Comparison of ENCODE assay signal across 12 cellular contexts in genomic region chr3:71441217-71441924, GRCh38.
DNase-seq lines count a peak whose midpoint lies in the region; ATAC-seq, FAIRE-seq and TF ChIP-seq lines count a peak whose summit lies in the region.
"Had no signal": no experiment of that assay in that cellular context is flagged by ENCODE, and none has a peak within 500 bp of the region (broad histone marks: within the 10 kb centered on the region; RNA-seq: fewer than 3 reads in every experiment).

No MANE protein-coding gene starts in this region.

- TF ChIP-seq POLR2A in Peyer's patch (IDR thresholded peaks at IDR 0.05) (no peak), sigmoid colon (IDR thresholded peaks at IDR 0.05) (no peak)

- H3K4me1 ChIP-seq in Peyer's patch = peaks cover 0 to 39% (median 23%) of the 10 kb centered on the region in 4 donors
- H3K4me1 ChIP-seq in sigmoid colon = peaks cover 0 to 44% (median 37%) of the 10 kb centered on the region in 4 donors

- peaks cover 39% of the 10 kb centered on the region for H3K36me3 Mint-ChIP-seq in T-helper 2 cell treated with Interferon-gamma antibody and Interleukin-4, amounts not matched to agents 5 μg/mL and 100 μg/mL, for 36 hours (ENCODE audit: low read depth)
- peaks cover 20% of the 10 kb centered on the region for H3K36me3 Mint-ChIP-seq in effector memory CD8-positive, alpha-beta T cell (ENCODE audit: insufficient read depth)

- WGBS in sigmoid colon, 2 donors = 77 to 90% methylated on average over 9 of the region's 9 CpGs

- peaks cover 76% of the 10 kb centered on the region for H3K4me1 Mint-ChIP-seq in T-helper 2 cell treated with Interferon-gamma antibody and Interleukin-4, amounts not matched to agents 5 μg/mL and 100 μg/mL, for 36 hours (ENCODE audit: low read depth)
- peaks cover 82 to 86% of the 10 kb centered on the region in 2 donors for H3K4me1 Mint-ChIP-seq in effector memory CD8-positive, alpha-beta T cell (ENCODE audit: low read depth in 2 of 2)

- H3K4me3 Mint-ChIP-seq in T-helper 2 cell treated with Interferon-gamma antibody and Interleukin-4, amounts not matched to agents 5 μg/mL and 100 μg/mL, for 36 hours = peak overlapping the region; percentile 4
- H3K4me3 Mint-ChIP-seq in effector memory CD8-positive, alpha-beta T cell = peak overlapping the region; percentile 40 to 75
- H3K4me3 Mint-ChIP-seq: endodermal cell had no signal

- no peak for FAIRE-seq in GM19239 (lab: Jason Lieb, UNC)
- FAIRE-seq: A204.1 had no signal

- TF ChIP-seq EP300 in sigmoid colon (IDR thresholded peaks at IDR 0.05) = no peak

- no peak for DNase-seq in T-helper 2 cell treated with Interferon-gamma antibody and Interleukin-4, amounts not matched to agents 5 μg/mL and 100 μg/mL, for 36 hours (ENCODE audit: low spot score)
- DNase-seq in T-helper 2 cell = no peak
- no peak for DNase-seq in Peyer's patch
- DNase-seq in effector memory CD8-positive, alpha-beta T cell = no peak
- peak; percentile 75 for DNase-seq in sigmoid colon
- DNase-seq in GM19239 (ENCODE audit: insufficient read length, low spot score) = no peak
- DNase-seq: endodermal cell, NCI-H2107, OCI-M1 had no signal

- H3K27me3 ChIP-seq in Peyer's patch (no peaks in the 10 kb centered on the region), sigmoid colon (no peaks in the 10 kb centered on the region)

- no peaks in the 10 kb centered on the region for H3K36me3 ChIP-seq in Peyer's patch
- no peaks in the 10 kb centered on the region for H3K36me3 ChIP-seq in sigmoid colon

- no peaks in the 10 kb centered on the region for H3K9me3 Mint-ChIP-seq in T-helper 2 cell treated with Interferon-gamma antibody and Interleukin-4, amounts not matched to agents 5 μg/mL and 100 μg/mL, for 36 hours
- H3K9me3 Mint-ChIP-seq in effector memory CD8-positive, alpha-beta T cell = no peaks in the 10 kb centered on the region

- TF ChIP-seq CTCF in Peyer's patch (IDR thresholded peaks at IDR 0.05) = no peak
- no peak for TF ChIP-seq CTCF in sigmoid colon (IDR thresholded peaks at IDR 0.05)

- H3K4me3 ChIP-seq in Peyer's patch = no peak overlapping the region
- H3K4me3 ChIP-seq in sigmoid colon = no peak overlapping the region

- H3K27ac Mint-ChIP-seq in T-helper 2 cell treated with Interferon-gamma antibody and Interleukin-4, amounts not matched to agents 5 μg/mL and 100 μg/mL, for 36 hours = peak overlapping the region; percentile 65
- peak overlapping the region; percentile 93 to 96 for H3K27ac Mint-ChIP-seq in effector memory CD8-positive, alpha-beta T cell
- H3K27ac Mint-ChIP-seq: endodermal cell had no signal

- H3K9me3 ChIP-seq in Peyer's patch (no peaks in the 10 kb centered on the region), sigmoid colon (no peaks in the 10 kb centered on the region)

- no peaks in the 10 kb centered on the region for H3K27me3 Mint-ChIP-seq in T-helper 2 cell treated with Interferon-gamma antibody and Interleukin-4, amounts not matched to agents 5 μg/mL and 100 μg/mL, for 36 hours (ENCODE audit: low read depth)
- H3K27me3 Mint-ChIP-seq in effector memory CD8-positive, alpha-beta T cell = no peaks in the 10 kb centered on the region

- intact Hi-C loops in sigmoid colon (cut with DNase I) = no loop called here

- no peak for ATAC-seq in effector memory CD8-positive, alpha-beta T cell (replicated peaks)
- ATAC-seq in GM19452 (IDR thresholded peaks at IDR 0.05; ENCODE audit: unreplicated experiment) = no peak
- ATAC-seq in GM21390 (IDR thresholded peaks at IDR 0.05; ENCODE audit: unreplicated experiment) = no peak

- H3K27ac ChIP-seq in Peyer's patch (peak overlapping the region in 3 of 4 donors; percentile 12 to 87 (median 84)), sigmoid colon (no peak overlapping the region)

Comparison
In these comparisons a context has a peak if more than half of its experiments do, and no peak if none do; other contexts are left out.
1. H3K27ac ChIP-seq: peak in Peyer's patch (3 of 4); none in sigmoid colon (0 of 4).